ENCODE assay signal across 1 cellular context in genomic region chr3:170908235-170909116, GRCh38.
TF ChIP-seq lines count a peak whose summit lies in the region.

EIF5A2 (minus strand) TSS chr3:170908637; CDS start chr3:170907806, 831 bp downstream.

TF ChIP-seq in H1, 55 proteins besides CTCF, POLR2A, EP300 and RAD21 (continued from another document):
- TF ChIP-seq POU5F1 (IDR thresholded peaks at IDR 0.05; ENCODE audit: low read depth, low read length): no peak
- no peak for TF ChIP-seq HDAC2 (IDR thresholded peaks at IDR 0.05; ENCODE audit: borderline replicate concordance in 1 of 2, low read depth in 2 of 2, low read length in 2 of 2)
- TF ChIP-seq CREB1 (IDR thresholded peaks at IDR 0.05): peak; percentile 77
- peak; percentile 37 for TF ChIP-seq EZH2 (IDR thresholded peaks at IDR 0.05; ENCODE audit: low read depth, low read length, severe bottlenecking)
- no peak for TF ChIP-seq CEBPB (IDR thresholded peaks at IDR 0.05; ENCODE audit: low read depth, low read length)
- TF ChIP-seq SP1 (IDR thresholded peaks at IDR 0.05; ENCODE audit: low read depth, low read length): peak; percentile 91
- no peak for TF ChIP-seq SIX5 (IDR thresholded peaks at IDR 0.05; ENCODE audit: low read depth, low read length)
- TF ChIP-seq YY1 (IDR thresholded peaks at IDR 0.05; ENCODE audit: low read depth, low read length): no peak
- 0 out of 2 replicates have a peak, but pooled peaks have one; percentile 43 for TF ChIP-seq SUZ12 (IDR thresholded peaks at IDR 0.05; ENCODE audit: low read length)
- TF ChIP-seq ATF3 (IDR thresholded peaks at IDR 0.05; ENCODE audit: insufficient read depth, low read depth, low read length): peak; percentile 91
- TF ChIP-seq GTF2F1 (IDR thresholded peaks at IDR 0.05; ENCODE audit: borderline replicate concordance, low read depth, low read length): no peak
- TF ChIP-seq CHD1 (IDR thresholded peaks at IDR 0.05; ENCODE audit: low read depth, low read length): no peak
- TF ChIP-seq, protein P1, sequence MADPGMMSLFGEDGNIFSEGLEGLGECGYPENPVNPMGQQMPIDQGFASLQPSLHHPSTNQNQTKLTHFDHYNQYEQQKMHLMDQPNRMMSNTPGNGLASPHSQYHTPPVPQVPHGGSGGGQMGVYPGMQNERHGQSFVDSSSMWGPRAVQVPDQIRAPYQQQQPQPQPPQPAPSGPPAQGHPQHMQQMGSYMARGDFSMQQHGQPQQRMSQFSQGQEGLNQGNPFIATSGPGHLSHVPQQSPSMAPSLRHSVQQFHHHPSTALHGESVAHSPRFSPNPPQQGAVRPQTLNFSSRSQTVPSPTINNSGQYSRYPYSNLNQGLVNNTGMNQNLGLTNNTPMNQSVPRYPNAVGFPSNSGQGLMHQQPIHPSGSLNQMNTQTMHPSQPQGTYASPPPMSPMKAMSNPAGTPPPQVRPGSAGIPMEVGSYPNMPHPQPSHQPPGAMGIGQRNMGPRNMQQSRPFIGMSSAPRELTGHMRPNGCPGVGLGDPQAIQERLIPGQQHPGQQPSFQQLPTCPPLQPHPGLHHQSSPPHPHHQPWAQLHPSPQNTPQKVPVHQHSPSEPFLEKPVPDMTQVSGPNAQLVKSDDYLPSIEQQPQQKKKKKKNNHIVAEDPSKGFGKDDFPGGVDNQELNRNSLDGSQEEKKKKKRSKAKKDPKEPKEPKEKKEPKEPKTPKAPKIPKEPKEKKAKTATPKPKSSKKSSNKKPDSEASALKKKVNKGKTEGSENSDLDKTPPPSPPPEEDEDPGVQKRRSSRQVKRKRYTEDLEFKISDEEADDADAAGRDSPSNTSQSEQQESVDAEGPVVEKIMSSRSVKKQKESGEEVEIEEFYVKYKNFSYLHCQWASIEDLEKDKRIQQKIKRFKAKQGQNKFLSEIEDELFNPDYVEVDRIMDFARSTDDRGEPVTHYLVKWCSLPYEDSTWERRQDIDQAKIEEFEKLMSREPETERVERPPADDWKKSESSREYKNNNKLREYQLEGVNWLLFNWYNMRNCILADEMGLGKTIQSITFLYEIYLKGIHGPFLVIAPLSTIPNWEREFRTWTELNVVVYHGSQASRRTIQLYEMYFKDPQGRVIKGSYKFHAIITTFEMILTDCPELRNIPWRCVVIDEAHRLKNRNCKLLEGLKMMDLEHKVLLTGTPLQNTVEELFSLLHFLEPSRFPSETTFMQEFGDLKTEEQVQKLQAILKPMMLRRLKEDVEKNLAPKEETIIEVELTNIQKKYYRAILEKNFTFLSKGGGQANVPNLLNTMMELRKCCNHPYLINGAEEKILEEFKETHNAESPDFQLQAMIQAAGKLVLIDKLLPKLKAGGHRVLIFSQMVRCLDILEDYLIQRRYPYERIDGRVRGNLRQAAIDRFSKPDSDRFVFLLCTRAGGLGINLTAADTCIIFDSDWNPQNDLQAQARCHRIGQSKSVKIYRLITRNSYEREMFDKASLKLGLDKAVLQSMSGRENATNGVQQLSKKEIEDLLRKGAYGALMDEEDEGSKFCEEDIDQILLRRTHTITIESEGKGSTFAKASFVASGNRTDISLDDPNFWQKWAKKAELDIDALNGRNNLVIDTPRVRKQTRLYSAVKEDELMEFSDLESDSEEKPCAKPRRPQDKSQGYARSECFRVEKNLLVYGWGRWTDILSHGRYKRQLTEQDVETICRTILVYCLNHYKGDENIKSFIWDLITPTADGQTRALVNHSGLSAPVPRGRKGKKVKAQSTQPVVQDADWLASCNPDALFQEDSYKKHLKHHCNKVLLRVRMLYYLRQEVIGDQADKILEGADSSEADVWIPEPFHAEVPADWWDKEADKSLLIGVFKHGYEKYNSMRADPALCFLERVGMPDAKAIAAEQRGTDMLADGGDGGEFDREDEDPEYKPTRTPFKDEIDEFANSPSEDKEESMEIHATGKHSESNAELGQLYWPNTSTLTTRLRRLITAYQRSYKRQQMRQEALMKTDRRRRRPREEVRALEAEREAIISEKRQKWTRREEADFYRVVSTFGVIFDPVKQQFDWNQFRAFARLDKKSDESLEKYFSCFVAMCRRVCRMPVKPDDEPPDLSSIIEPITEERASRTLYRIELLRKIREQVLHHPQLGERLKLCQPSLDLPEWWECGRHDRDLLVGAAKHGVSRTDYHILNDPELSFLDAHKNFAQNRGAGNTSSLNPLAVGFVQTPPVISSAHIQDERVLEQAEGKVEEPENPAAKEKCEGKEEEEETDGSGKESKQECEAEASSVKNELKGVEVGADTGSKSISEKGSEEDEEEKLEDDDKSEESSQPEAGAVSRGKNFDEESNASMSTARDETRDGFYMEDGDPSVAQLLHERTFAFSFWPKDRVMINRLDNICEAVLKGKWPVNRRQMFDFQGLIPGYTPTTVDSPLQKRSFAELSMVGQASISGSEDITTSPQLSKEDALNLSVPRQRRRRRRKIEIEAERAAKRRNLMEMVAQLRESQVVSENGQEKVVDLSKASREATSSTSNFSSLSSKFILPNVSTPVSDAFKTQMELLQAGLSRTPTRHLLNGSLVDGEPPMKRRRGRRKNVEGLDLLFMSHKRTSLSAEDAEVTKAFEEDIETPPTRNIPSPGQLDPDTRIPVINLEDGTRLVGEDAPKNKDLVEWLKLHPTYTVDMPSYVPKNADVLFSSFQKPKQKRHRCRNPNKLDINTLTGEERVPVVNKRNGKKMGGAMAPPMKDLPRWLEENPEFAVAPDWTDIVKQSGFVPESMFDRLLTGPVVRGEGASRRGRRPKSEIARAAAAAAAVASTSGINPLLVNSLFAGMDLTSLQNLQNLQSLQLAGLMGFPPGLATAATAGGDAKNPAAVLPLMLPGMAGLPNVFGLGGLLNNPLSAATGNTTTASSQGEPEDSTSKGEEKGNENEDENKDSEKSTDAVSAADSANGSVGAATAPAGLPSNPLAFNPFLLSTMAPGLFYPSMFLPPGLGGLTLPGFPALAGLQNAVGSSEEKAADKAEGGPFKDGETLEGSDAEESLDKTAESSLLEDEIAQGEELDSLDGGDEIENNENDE (IDR thresholded peaks at IDR 0.05; ENCODE audit: insufficient replicate concordance, low read length): no peak
- TF ChIP-seq RNF2 (IDR thresholded peaks at IDR 0.05; ENCODE audit: borderline replicate concordance, low read depth, low read length, missing control alignments, poor library complexity, severe bottlenecking): peak; percentile 72
- no peak for TF ChIP-seq CHD2 (IDR thresholded peaks at IDR 0.05; ENCODE audit: low read length)
- TF ChIP-seq, protein P2, sequence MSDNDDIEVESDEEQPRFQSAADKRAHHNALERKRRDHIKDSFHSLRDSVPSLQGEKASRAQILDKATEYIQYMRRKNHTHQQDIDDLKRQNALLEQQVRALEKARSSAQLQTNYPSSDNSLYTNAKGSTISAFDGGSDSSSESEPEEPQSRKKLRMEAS (IDR thresholded peaks at IDR 0.05): peak; percentile 100
- no peak for TF ChIP-seq CBX5 (IDR thresholded peaks at IDR 0.05; ENCODE audit: low read depth, low read length)
- peak; percentile 98 for TF ChIP-seq USF2 (IDR thresholded peaks at IDR 0.05; ENCODE audit: low read length)
- no peak for TF ChIP-seq RXRA (IDR thresholded peaks at IDR 0.05; ENCODE audit: insufficient read depth, low read depth, low read length)
- TF ChIP-seq CTBP2 (IDR thresholded peaks at IDR 0.05; ENCODE audit: borderline replicate concordance, insufficient read depth, insufficient read length, low read length): no peak
- TF ChIP-seq POLR2AphosphoS5 (IDR thresholded peaks at IDR 0.05; ENCODE audit: low read depth, low read length): 0 out of 2 replicates have a peak, but pooled peaks have one; percentile 27
- TF ChIP-seq KDM5A (IDR thresholded peaks at IDR 0.05; ENCODE audit: low read length): no peak
- TF ChIP-seq NANOG (IDR thresholded peaks at IDR 0.05; ENCODE audit: insufficient read depth, low read depth, low read length, poor library complexity, severe bottlenecking): no peak
- TF ChIP-seq KDM1A (IDR thresholded peaks at IDR 0.05; ENCODE audit: borderline replicate concordance, low read length): peak; percentile 84; the same call in 1 of the 2 replicates
- TF ChIP-seq TCF12 (IDR thresholded peaks at IDR 0.05; ENCODE audit: low read depth, low read length): no peak
- TF ChIP-seq BCL11A (IDR thresholded peaks at IDR 0.05; ENCODE audit: low read depth in 2 of 2, low read length in 2 of 2): no peak
- no peak for TF ChIP-seq RFX5 (IDR thresholded peaks at IDR 0.05; ENCODE audit: borderline replicate concordance, low read depth, low read length)
- TF ChIP-seq NRF1 (IDR thresholded peaks at IDR 0.05; ENCODE audit: low read depth, low read length): no peak
- TF ChIP-seq GABPA (IDR thresholded peaks at IDR 0.05; ENCODE audit: borderline replicate concordance, insufficient read depth, low read length): no peak
- no peak for TF ChIP-seq SP2 (IDR thresholded peaks at IDR 0.05; ENCODE audit: low read length)
- no peak for TF ChIP-seq MAFK (IDR thresholded peaks at IDR 0.05; ENCODE audit: low read depth, low read length)
- peak; percentile 75 for TF ChIP-seq PHF8 (conservative IDR thresholded peaks at IDR 0.05; ENCODE audit: low read depth, low read length)
- TF ChIP-seq BRCA1 (IDR thresholded peaks at IDR 0.05; ENCODE audit: low read depth, low read length): no peak
- no peak for TF ChIP-seq SIN3A (conservative IDR thresholded peaks at IDR 0.05 in 1 of 2, IDR thresholded peaks at IDR 0.05 in 1 of 2; ENCODE audit: low read depth in 1 of 2, low read length in 2 of 2)
- peak; percentile 95 for TF ChIP-seq KDM4A (IDR thresholded peaks at IDR 0.05; ENCODE audit: low read depth, low read length, severe bottlenecking)
- TF ChIP-seq E2F6 (IDR thresholded peaks at IDR 0.05): peak; percentile 99
- TF ChIP-seq SAP30 (IDR thresholded peaks at IDR 0.05; ENCODE audit: insufficient read depth, insufficient replicate concordance, low read length): no peak
- 0 out of 2 replicates have a peak, but pooled peaks have one; percentile 28 for TF ChIP-seq TBP (IDR thresholded peaks at IDR 0.05; ENCODE audit: low read depth, low read length)
- TF ChIP-seq CBX8 (IDR thresholded peaks at IDR 0.05; ENCODE audit: borderline replicate concordance, low read depth, low read length): no peak
- TF ChIP-seq JUN (IDR thresholded peaks at IDR 0.05; ENCODE audit: low read depth, low read length): no peak
- no peak; the same call in 1 of the 2 replicates for TF ChIP-seq EGR1 (IDR thresholded peaks at IDR 0.05; ENCODE audit: borderline replicate concordance, low read depth, low read length)
- TF ChIP-seq ZNF274 (IDR thresholded peaks at IDR 0.05; ENCODE audit: borderline replicate concordance, extremely low read depth, low read length): no peak
- 0 out of 2 replicates have a peak, but pooled peaks have one; percentile 70 for TF ChIP-seq RBBP5 (IDR thresholded peaks at IDR 0.05; ENCODE audit: borderline replicate concordance, low read depth, low read length)
- no peak for TF ChIP-seq HDAC6 (IDR thresholded peaks at IDR 0.05; ENCODE audit: low read depth, low read length)
- TF ChIP-seq TEAD4 (IDR thresholded peaks at IDR 0.05; ENCODE audit: low read depth, low read length): no peak
- TF ChIP-seq ASH2L (IDR thresholded peaks at IDR 0.05; ENCODE audit: low read length): peak; percentile 63
- TF ChIP-seq JUND (IDR thresholded peaks at IDR 0.05; ENCODE audit: low read length): no peak
- TF ChIP-seq SP4 (IDR thresholded peaks at IDR 0.05; ENCODE audit: low read length): peak; percentile 63; the same call in 1 of the 2 replicates
- no peak for TF ChIP-seq BACH1 (IDR thresholded peaks at IDR 0.05; ENCODE audit: low read length)
- peak; percentile 26 for TF ChIP-seq TAF7 (optimal IDR thresholded peaks at IDR 0.05; ENCODE audit: borderline replicate concordance, low read depth, low read length)
TF ChIP-seq in H1: peak in this region for 19.
